8 cellular contexts compared by ENCODE assay signal in the genomic region with DNA sequence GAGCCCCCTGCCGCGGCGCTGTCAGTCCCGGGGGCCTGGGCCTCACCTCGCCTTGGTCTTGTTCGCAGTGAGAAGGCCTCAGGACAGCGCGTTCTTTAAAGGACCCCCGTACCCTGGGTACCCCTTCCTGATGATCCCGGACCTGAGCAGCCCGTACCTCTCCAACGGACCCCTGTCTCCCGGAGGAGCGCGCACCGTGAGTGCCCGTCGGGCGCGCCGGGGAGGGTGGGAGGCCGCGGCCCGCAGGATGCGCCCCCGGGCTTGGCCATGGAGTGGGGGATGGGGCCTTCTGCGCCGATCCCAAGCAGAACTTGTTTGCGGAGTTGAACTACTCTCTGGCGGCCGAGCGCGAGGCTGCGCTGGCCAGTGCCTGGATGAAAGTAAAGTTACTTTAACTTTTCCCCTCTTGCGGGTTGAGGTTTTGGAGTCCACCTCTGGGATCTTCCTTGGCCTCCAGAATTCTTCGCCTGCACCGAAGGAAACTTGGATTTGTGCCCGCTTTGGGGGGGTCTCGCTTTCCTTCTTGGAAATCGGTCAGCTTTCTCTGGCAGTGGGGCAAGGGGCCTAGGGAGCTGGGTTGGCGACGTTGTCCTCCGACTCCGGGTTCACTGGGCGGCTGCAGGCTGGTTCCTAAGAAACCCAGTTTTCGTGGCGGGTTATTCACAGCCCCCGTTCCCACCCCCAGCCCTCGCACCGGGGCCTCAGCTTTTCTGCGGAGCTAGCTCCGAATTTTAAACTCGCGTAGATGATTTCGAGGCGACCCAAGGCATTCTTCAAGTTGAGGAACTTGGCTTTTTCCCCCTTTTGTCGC. TPM values are rescaled to one million over a fixed set of nuclear protein-coding genes. Genes with fewer than 3 reads are reported as not detected.
A peak's percentile ranks its signal among the peaks of the same experiment; 100 is the strongest.
DNase-seq lines count a peak whose midpoint lies in the region; ATAC-seq and TF ChIP-seq lines count a peak whose summit lies in the region.

No MANE protein-coding gene starts in this region.

- H3K36me3 Mint-ChIP-seq in naive thymus-derived CD4-positive, alpha-beta T cell: no peaks in the 10 kb centered on the region

- no peak for TF ChIP-seq POLR2A in esophagus muscularis mucosa (IDR thresholded peaks at IDR 0.05; ENCODE audit: low read depth)

- POLR2A ChIA-PET in BJ (lab: Charles Lee): no interaction called here
- POLR2A ChIA-PET in naive thymus-derived CD4-positive, alpha-beta T cell (lab: Charles Lee): no interaction called here

- H3K4me1 Mint-ChIP-seq in naive thymus-derived CD4-positive, alpha-beta T cell: peaks cover 5 to 18% (median 10%) of the 10 kb centered on the region in 7 donors

- TF ChIP-seq CTCF in BJ (IDR thresholded peaks at IDR 0.05; ENCODE audit: insufficient read depth, low read depth, low read length) (0 out of 2 replicates have a peak, but pooled peaks have one; percentile 12), esophagus muscularis mucosa (IDR thresholded peaks at IDR 0.05) (no peak)

- DNase-seq in BJ (ENCODE audit: low read depth) (no peak), SJSA1 (ENCODE audit: low read depth in 1 of 2, low spot score in 2 of 2) (no peak), esophagus muscularis mucosa (ENCODE audit: extremely low spot score) (no peak), HT-29 (ENCODE audit: low spot score) (no peak), SHP77 (lab: John Stamatoyannopoulos, UW) (no peak), SIG-M5 (lab: John Stamatoyannopoulos, UW) (no peak), GM19240 (ENCODE audit: insufficient read length, low spot score) (no peak)
- peak in 1 of 9 donors; percentile 24 for DNase-seq in naive thymus-derived CD4-positive, alpha-beta T cell

- peak overlapping the region; percentile 69 for H3K4me3 ChIP-seq in BJ (ENCODE audit: low read depth, low read length)
- H3K4me3 ChIP-seq in SJSA1: peak overlapping the region; percentile 73
- peak overlapping the region; percentile 72 to 96 (median 81) for H3K4me3 ChIP-seq in esophagus muscularis mucosa
- H3K4me3 ChIP-seq in naive thymus-derived CD4-positive, alpha-beta T cell (ENCODE audit: low read length): no peak overlapping the region

- no peaks in the 10 kb centered on the region for H3K27me3 ChIP-seq in BJ (ENCODE audit: control insufficient read depth, insufficient read depth, low read length)
- H3K27me3 ChIP-seq in SJSA1 (replicated peaks): no peaks in the 10 kb centered on the region
- H3K27me3 ChIP-seq in esophagus muscularis mucosa: no peaks in the 10 kb centered on the region
- H3K27me3 ChIP-seq in naive thymus-derived CD4-positive, alpha-beta T cell (ENCODE audit: control insufficient read depth in 2 of 2, insufficient read depth in 2 of 2, low read length in 2 of 2): peaks cover 0 to 25% of the 10 kb centered on the region in 2 donors

- no peak for ATAC-seq in naive thymus-derived CD4-positive, alpha-beta T cell

- H3K9me3 Mint-ChIP-seq in naive thymus-derived CD4-positive, alpha-beta T cell: no peaks in the 10 kb centered on the region

- H3K27ac ChIP-seq in SJSA1 (no peak overlapping the region), esophagus muscularis mucosa (replicated peaks in 1 of 4) (peak overlapping the region; percentile 81 to 90 (median 84))
- no peak overlapping the region for H3K27ac ChIP-seq in naive thymus-derived CD4-positive, alpha-beta T cell (ENCODE audit: low read depth, low read length)

- TF ChIP-seq EP300 in esophagus muscularis mucosa (IDR thresholded peaks at IDR 0.05): no peak

- WGBS in esophagus muscularis mucosa: 11% methylated on average over 27 of the region's 57 CpGs

- CTCF ChIA-PET in BJ (lab: Yijun Ruan, JAX): interaction anchor here (1.1 to 6.3 kb wide), 9 partner anchors 22 to 164 kb away, joined by 3 to 115 read pairs (median 11); no protein-coding TSS in a partner anchor
- CTCF ChIA-PET in naive thymus-derived CD4-positive, alpha-beta T cell (lab: Charles Lee): no interaction called here

- peaks cover 2% of the 10 kb centered on the region; the same call in 1 of the 2 replicates for H3K36me3 ChIP-seq in BJ (ENCODE audit: control insufficient read depth, insufficient read depth, low read length)
- no peaks in the 10 kb centered on the region for H3K36me3 ChIP-seq in SJSA1
- H3K36me3 ChIP-seq in esophagus muscularis mucosa: no peaks in the 10 kb centered on the region
- H3K36me3 ChIP-seq in naive thymus-derived CD4-positive, alpha-beta T cell (ENCODE audit: control insufficient read depth in 2 of 3, insufficient read depth in 3 of 3, low read length in 3 of 3): no peaks in the 10 kb centered on the region

- peak overlapping the region; percentile 7 to 78 (median 54) for H3K4me3 Mint-ChIP-seq in naive thymus-derived CD4-positive, alpha-beta T cell

- intact Hi-C loops in esophagus muscularis mucosa (cut with DNase I): loop anchor here (5.0 kb wide), 1 partner anchor 168 kb away; no protein-coding TSS in a partner anchor
- intact Hi-C loops in naive thymus-derived CD4-positive, alpha-beta T cell (cut with micrococcal nuclease): loop anchor here in 1 of 2 donors (5.0 kb wide), 1 partner anchor 153 kb away; no protein-coding TSS in a partner anchor

- H3K27ac Mint-ChIP-seq in naive thymus-derived CD4-positive, alpha-beta T cell: no peak overlapping the region

- H3K9me3 ChIP-seq in SJSA1 (replicated peaks) (0 out of 2 replicates have a peak, but pooled peaks cover 3% of the 10 kb centered on the region), esophagus muscularis mucosa (no peaks in the 10 kb centered on the region)
- H3K9me3 ChIP-seq in naive thymus-derived CD4-positive, alpha-beta T cell (ENCODE audit: control insufficient read depth in 2 of 3, low read length in 3 of 3): no peaks in the 10 kb centered on the region

- H3K4me1 ChIP-seq in SJSA1 (replicated peaks) (peaks cover 14% of the 10 kb centered on the region), esophagus muscularis mucosa (peaks cover 20 to 70% (median 55%) of the 10 kb centered on the region in 4 donors)
- peaks cover 0 to 5% of the 10 kb centered on the region in 2 donors for H3K4me1 ChIP-seq in naive thymus-derived CD4-positive, alpha-beta T cell (ENCODE audit: control insufficient read depth in 2 of 2, insufficient read depth in 2 of 2, low read length in 2 of 2)

- H3K27me3 Mint-ChIP-seq in naive thymus-derived CD4-positive, alpha-beta T cell: peaks cover 46 to 80% (median 54%) of the 10 kb centered on the region in 5 donors

RNA-seq across cellular contexts. Expression of a gene that starts 1.3 kb away (rescaled TPM):
- polyA plus RNA-seq in BJ (2011; rRNA removed): 1.9 and 3.2 TPM in 2 replicates
- 2.9 and 5.0 TPM in 2 replicates for polyA minus RNA-seq in BJ (2011; rRNA and poly(A)+ RNA removed)
- total RNA-seq in SJSA1 (2014; rRNA removed; shearing (Covaris generic)): 0.68 and 1.3 TPM in 2 replicates
- 10 to 100 TPM in 2 of 4 donors, 1 to 10 TPM in 2; 5.6 to 23.2 (median 10.2) TPM for total RNA-seq in esophagus muscularis mucosa
- total RNA-seq in naive thymus-derived CD4-positive, alpha-beta T cell: under 1 TPM in 1 of 5 experiments, not detected in 4; 0.16 TPM
- under 1 TPM in 1 of 2 donors, not detected in 1; 0.08 TPM for polyA plus RNA-seq in naive thymus-derived CD4-positive, alpha-beta T cell
- total RNA-seq in HT-29 (2014; rRNA removed; shearing (Covaris generic)): not detected in 2 replicates

Comparison
In these comparisons a context has a peak if more than half of its experiments do, and no peak if none do; other contexts are left out.
1. H3K27ac ChIP-seq: peak in esophagus muscularis mucosa (4 of 4); none in SJSA1 (single experiment) and naive thymus-derived CD4-positive, alpha-beta T cell (single experiment).